In genomic region chr19:47264629-47265028, GRCh38 we compare ENCODE assay signal across 1 cellular context.
A peak's percentile ranks its signal among the peaks of the same experiment; 100 is the strongest.
TF ChIP-seq lines count a peak whose summit lies in the region.

No MANE protein-coding gene starts in this region.

TF ChIP-seq in HepG2, 621 proteins besides CTCF, POLR2A, EP300 and RAD21:
- TF ChIP-seq ATF7-NPFF (CRISPR knock-in tag; IDR thresholded peaks at IDR 0.05; ENCODE audit: low read depth), result no peak
- TF ChIP-seq RBFOX2 (IDR thresholded peaks at IDR 0.05; ENCODE audit: low read depth, low read length), result 0 out of 2 replicates have a peak, but pooled peaks have one; percentile 26
- peak; percentile 63 for TF ChIP-seq AGO2 (optimal IDR thresholded peaks at IDR 0.05; ENCODE audit: low read depth, low read length)
